In genomic region chr5:16921246-16921645, GRCh38 we compare ENCODE assay signal across 22 cellular contexts. TPM values are rescaled to one million over a fixed set of nuclear protein-coding genes. Genes with fewer than 3 reads are reported as not detected.
DNase-seq lines count a peak whose midpoint lies in the region; ATAC-seq, FAIRE-seq and TF ChIP-seq lines count a peak whose summit lies in the region.
"Had no signal": no experiment of that assay in that cellular context is flagged by ENCODE, and none has a peak within 500 bp of the region (broad histone marks: within the 10 kb centered on the region; RNA-seq: fewer than 3 reads in every experiment).

No MANE protein-coding gene starts in this region.

- H3K4me1 Mint-ChIP-seq in CD4-positive, alpha-beta T cell (ENCODE audit: low read depth), result no peaks in the 10 kb centered on the region
- H3K4me1 Mint-ChIP-seq: B cell; CD4-positive, alpha-beta memory T cell had no signal

- BruUV-seq in Panc1 (replicated peaks; lab: Mats Ljungman, UMichigan), result no TSS peak

- no peak for FAIRE-seq in pancreas (lab: Jason Lieb, UNC)
- FAIRE-seq: D721Med, G401.6, GM12891, H1, HepG2, HTR-8/SVneo had no signal

- no peaks in the 10 kb centered on the region for H3K9me3 ChIP-seq in HEK293 (ENCODE audit: control insufficient read depth, insufficient read depth, low read depth, low read length)
- no peaks in the 10 kb centered on the region for H3K9me3 ChIP-seq in Panc1 (ENCODE audit: control insufficient read depth, insufficient read depth, low read depth, low read length)
- no peaks in the 10 kb centered on the region for H3K9me3 ChIP-seq in pancreas
- no peaks in the 10 kb centered on the region for H3K9me3 ChIP-seq in adrenal gland (replicated peaks in 1 of 3)
- no peaks in the 10 kb centered on the region for H3K9me3 ChIP-seq in CD4-positive, alpha-beta T cell (ENCODE audit: control insufficient read depth, low read length)

- H3K36me3 ChIP-seq in HEK293 (ENCODE audit: control insufficient read depth in 2 of 2, insufficient read depth in 1 of 2, low read length in 2 of 2) (no peaks in the 10 kb centered on the region; a peak in 1 of 3 replicates), Panc1 (ENCODE audit: control insufficient read depth, insufficient read depth, low read length) (no peaks in the 10 kb centered on the region), pancreas (no peaks in the 10 kb centered on the region), adrenal gland (replicated peaks in 1 of 2) (no peaks in the 10 kb centered on the region)

- in situ Hi-C loops in Panc1 (cut with HindIII; ENCODE audit: low pct_unique_long_range_greater_than_20kb, low sequenced_read_pairs), result no loop called here

- TF ChIP-seq CTCF in HEK293 (tag by site-specific recombination; IDR thresholded peaks at IDR 0.05), result no peak
- TF ChIP-seq CTCF in Panc1 (IDR thresholded peaks at IDR 0.05), result no peak
- TF ChIP-seq CTCF in pancreas (IDR thresholded peaks at IDR 0.05), result no peak
- TF ChIP-seq CTCF in adrenal gland (IDR thresholded peaks at IDR 0.05), result no peak
- no peak for TF ChIP-seq CTCF in CD4-positive, alpha-beta T cell (IDR thresholded peaks at IDR 0.05)

- no peaks in the 10 kb centered on the region for H3K36me3 Mint-ChIP-seq in CD4-positive, alpha-beta T cell (ENCODE audit: low read depth)
- H3K36me3 Mint-ChIP-seq: CD4-positive, alpha-beta memory T cell had no signal

- H3K4me3 ChIP-seq in HEK293 (ENCODE audit: low read depth, low read length), result no peak overlapping the region
- no peak overlapping the region for H3K4me3 ChIP-seq in Panc1 (ENCODE audit: low read depth in 2 of 2, low read length in 2 of 2)
- no peak overlapping the region for H3K4me3 ChIP-seq in pancreas
- H3K4me3 ChIP-seq in adrenal gland, result no peak overlapping the region

- H3K27me3 Mint-ChIP-seq in CD4-positive, alpha-beta T cell, result no peaks in the 10 kb centered on the region
- H3K27me3 Mint-ChIP-seq: B cell; CD4-positive, alpha-beta memory T cell had no signal

- H3K4me3 Mint-ChIP-seq in CD4-positive, alpha-beta T cell, result no peak overlapping the region
- H3K4me3 Mint-ChIP-seq: B cell; CD4-positive, alpha-beta memory T cell had no signal

- POLR2A ChIA-PET in HEK293 (lab: Yijun Ruan, JAX) (interaction anchor here (0.7 to 1.1 kb wide), 2 partner anchors 8 to 15 kb away, joined by 4 read pairs; partner anchors contain the start of gene MYO10), Panc1 (lab: Charles Lee) (no interaction called here)
- POLR2A ChIA-PET in CD4-positive, alpha-beta T cell (lab: Charles Lee), result no interaction called here

- no peaks in the 10 kb centered on the region for H3K9me3 Mint-ChIP-seq in CD4-positive, alpha-beta T cell

- DNase-seq in Panc1 (ENCODE audit: low read depth, low spot score) (no peak), left kidney (ENCODE audit: low read depth, low spot score) (peak; percentile 81), pancreas (no peak), NCI-H774 (lab: John Stamatoyannopoulos, UW) (no peak), adrenal gland (no peak)
- DNase-seq in CD4-positive, alpha-beta T cell, result no peak
- DNase-seq: C1 segment of cervical spinal cord; CD4-positive, alpha-beta memory T cell; COR-L47; DMS153; DMS79 treated with DMSO at 0.1 percent for 48 hours; EL had no signal

- CTCF ChIA-PET in HEK293 (lab: Yijun Ruan, JAX), result interaction anchor here (0.6 to 0.8 kb wide), 2 partner anchors 23 to 268 kb away, joined by 3 to 4 read pairs; no protein-coding TSS in a partner anchor
- CTCF ChIA-PET in Panc1 (lab: Charles Lee), result no interaction called here
- CTCF ChIA-PET in CD4-positive, alpha-beta T cell (lab: Charles Lee), result no interaction called here

- 53 to 61% methylated on average over 4 of the region's 4 CpGs for WGBS in pancreas, 2 donors
- WGBS in adrenal gland, 4 donors, result 84 to 93% (median 86%) methylated on average over 4 of the region's 4 CpGs

- H3K4me1 ChIP-seq in HEK293 (ENCODE audit: control insufficient read depth, insufficient read depth, low read length) (peaks cover 12% of the 10 kb centered on the region), Panc1 (ENCODE audit: control insufficient read depth, insufficient read depth, low read length) (peaks cover 58% of the 10 kb centered on the region), pancreas (peaks cover 14 to 28% (median 18%) of the 10 kb centered on the region in 3 donors), adrenal gland (replicated peaks in 1 of 2) (no peaks in the 10 kb centered on the region)

- intact Hi-C loops in Panc1 (cut with micrococcal nuclease; ENCODE audit: unreplicated experiment), result no loop called here
- intact Hi-C loops in pancreas (cut with DNase I), result no loop called here
- intact Hi-C loops in adrenal gland (cut with DNase I), result no loop called here
- intact Hi-C loops in CD4-positive, alpha-beta T cell (cut with DNase I, micrococcal nuclease), result no loop called here

- H3K27ac Mint-ChIP-seq in CD4-positive, alpha-beta T cell, result no peak overlapping the region
- H3K27ac Mint-ChIP-seq: B cell; CD4-positive, alpha-beta memory T cell had no signal

- ATAC-seq in Panc1, result no peak
- ATAC-seq in pancreas, result peak; percentile 16 to 65 (median 44)
- no peak for ATAC-seq in CD4-positive, alpha-beta T cell (ENCODE audit: poor library complexity)
- ATAC-seq in GM18868 (IDR thresholded peaks at IDR 0.05; ENCODE audit: unreplicated experiment), result no peak
- ATAC-seq: HCT116, HepG2 had no signal

- H3K27ac ChIP-seq in HEK293 (ENCODE audit: extremely low read depth, low read depth, low read length) (no peak overlapping the region), Panc1 (ENCODE audit: low read length) (peak overlapping the region; percentile 81), pancreas (peak overlapping the region in 1 of 4 donors; percentile 26), adrenal gland (no peak overlapping the region)
- no peak overlapping the region for H3K27ac ChIP-seq in CD4-positive, alpha-beta T cell (ENCODE audit: low read depth, low read length)

- TF ChIP-seq POLR2A in adrenal gland (IDR thresholded peaks at IDR 0.05), result no peak

- H3K27me3 ChIP-seq in Panc1 (ENCODE audit: control insufficient read depth, insufficient read depth, low read length) (no peaks in the 10 kb centered on the region), pancreas (no peaks in the 10 kb centered on the region), adrenal gland (no peaks in the 10 kb centered on the region)
- no peaks in the 10 kb centered on the region for H3K27me3 ChIP-seq in CD4-positive, alpha-beta T cell (ENCODE audit: control insufficient read depth, insufficient read depth, low read length)

TF ChIP-seq in HEK293, 187 proteins besides CTCF, POLR2A, EP300 and RAD21:
- TF ChIP-seq PRDM6 (tag by site-specific recombination; IDR thresholded peaks at IDR 0.05) (peak; percentile 35; the same call in 1 of the 2 replicates), PRDM10 (tag by site-specific recombination; IDR thresholded peaks at IDR 0.05) (peak; percentile 42; the same call in 1 of the 2 replicates), GLI4 (tag by site-specific recombination; IDR thresholded peaks at IDR 0.05) (no peak)

RNA-seq across cellular contexts. Expression of gene MYO10, which starts 14.8 kb away (rescaled TPM):
- 71.9 TPM for total RNA-seq in Panc1 (2021; ENCODE audit: unreplicated experiment)
- 68.6 TPM for polyA plus RNA-seq in Panc1 (2012; ENCODE audit: insufficient read length)
- total RNA-seq in pancreas, result 10 to 100 TPM; 23.8 to 47.3 (median 38.6) TPM
- polyA plus RNA-seq in pancreas, result 10 to 100 TPM; 11.5 to 17.5 TPM
- total RNA-seq in adrenal gland, result 10 to 100 TPM in 5 of 8 donors, 1 to 10 TPM in 3; 5.5 to 38.9 (median 12.1) TPM
- 1 to 10 TPM; 2.2 to 6.8 (median 4.0) TPM for polyA plus RNA-seq in adrenal gland
- total RNA-seq in CD4-positive, alpha-beta T cell, result not detected
- total RNA-seq: B cell had no signal

Comparison
In these comparisons a context has a peak if more than half of its experiments do, and no peak if none do; other contexts are left out.
1. ATAC-seq: peak in pancreas (4 of 4); none in Panc1 (single experiment), CD4-positive, alpha-beta T cell (single experiment) and GM18868 (single experiment).
2. RNA of gene MYO10, which starts 14.8 kb away (total RNA-seq): 71.9 TPM in Panc1 (single experiment), 23.8 to 47.3 TPM in pancreas and 5.5 to 38.9 TPM in adrenal gland; not detected in CD4-positive, alpha-beta T cell; every median in the first group is over 4 times any median in the second.